In genomic region chr5:127609016-127609415, GRCh38 we compare ENCODE assay signal across 27 cellular contexts. TPM values are rescaled to one million over a fixed set of nuclear protein-coding genes. Genes with fewer than 3 reads are reported as not detected.
"Had no signal": no experiment of that assay in that cellular context is flagged by ENCODE, and none has a peak within 500 bp of the region (broad histone marks: within the 10 kb centered on the region; RNA-seq: fewer than 3 reads in every experiment).

No MANE protein-coding gene starts in this region.

- ATAC-seq: activated CD4-positive, CD25-positive, alpha-beta regulatory T cell treated with anti-CD3 and anti-CD28 coated beads, Interleukin-2, amount 50 U/mL, for 24 hours; activated CD8-positive, alpha-beta T cell treated with anti-CD3 and anti-CD28 coated beads, Interleukin-2, amount 10 ng/mL, durations not matched to agents 7 days and 5 days; PC-3; SK-N-SH treated with all-trans-retinoic acid at 6 μM for 48 hours had no signal

- H3K9me3 Mint-ChIP-seq: activated naive CD8-positive, alpha-beta T cell treated with anti-CD3 and anti-CD28 coated beads, Interleukin-2, amount 10 ng/mL, durations not matched to agents 7 days and 5 days; T-helper 1 cell treated with Interleukin-12 subunit alpha and Interleukin-12 subunit beta and Interleukin-4 antibody, amounts not matched to agents 30 μg/mL and 1 μg/mL, for 36 hours had no signal

- DNase-seq: activated CD4-positive, alpha-beta T cell treated with anti-CD3 and anti-CD28 coated beads for 48 hours; activated CD4-positive, alpha-beta T cell treated with anti-CD3 and anti-CD28 coated beads, Interleukin-2, amount 50 U/mL, for 4 hours; activated CD8-positive, alpha-beta memory T cell treated with anti-CD3 and anti-CD28 coated beads, Interleukin-2, amount 50 U/mL, for 48 hours; activated CD8-positive, alpha-beta T cell treated with anti-CD3 and anti-CD28 coated beads, Interleukin-2, amount 10 ng/mL, durations not matched to agents 7 days and 5 days; activated naive CD4-positive, alpha-beta T cell treated with anti-CD3 and anti-CD28 coated beads, Interleukin-2, amount 50 U/mL, for 16 hours; activated naive CD8-positive, alpha-beta T cell treated with anti-CD3 and anti-CD28 coated beads, Interleukin-2, amount 10 ng/mL, durations not matched to agents 7 days and 5 days; activated T-cell treated with anti-CD3 and anti-CD28 coated beads, Interleukin-2, amount 50 U/mL, for 1 hour; adrenal gland; anterior cingulate cortex; central memory CD4-positive, alpha-beta T cell; Karpas-422; MM.1S; NCI-H1105; NCI-H1436; NCI-H1694 treated with DMSO at 0.1 percent for 48 hours; NCI-H2029 treated with DMSO at 0.1 percent for 48 hours; NCI-H345; NCI-H510A treated with DMSO at 0.1 percent for 48 hours; NCI-H69; NK-92 treated with Interleukin-12 subunit alpha and Interleukin-12 subunit beta, amount 100 ng/mL, for 24 hours; PC-3; SHP77 had no signal

- H3K27me3 ChIP-seq: adrenal gland, SJSA1 had no signal

- H3K27ac Mint-ChIP-seq: activated CD8-positive, alpha-beta T cell treated with anti-CD3 and anti-CD28 coated beads, Interleukin-2, amount 10 ng/mL, durations not matched to agents 7 days and 5 days; activated naive CD8-positive, alpha-beta T cell treated with anti-CD3 and anti-CD28 coated beads, Interleukin-2, amount 10 ng/mL, durations not matched to agents 7 days and 5 days; T-helper 1 cell treated with Interleukin-12 subunit alpha and Interleukin-12 subunit beta and Interleukin-4 antibody, amounts not matched to agents 30 μg/mL and 1 μg/mL, for 36 hours had no signal

- H3K9me3 ChIP-seq: adrenal gland, SJSA1 had no signal

- H3K4me1 ChIP-seq: adrenal gland, SJSA1 had no signal

- H3K4me3 Mint-ChIP-seq: activated CD8-positive, alpha-beta T cell treated with anti-CD3 and anti-CD28 coated beads, Interleukin-2, amount 10 ng/mL, durations not matched to agents 7 days and 5 days; activated naive CD8-positive, alpha-beta T cell treated with anti-CD3 and anti-CD28 coated beads, Interleukin-2, amount 10 ng/mL, durations not matched to agents 7 days and 5 days; T-helper 1 cell treated with Interleukin-12 subunit alpha and Interleukin-12 subunit beta and Interleukin-4 antibody, amounts not matched to agents 30 μg/mL and 1 μg/mL, for 36 hours had no signal

- H3K36me3 Mint-ChIP-seq: activated naive CD8-positive, alpha-beta T cell treated with anti-CD3 and anti-CD28 coated beads, Interleukin-2, amount 10 ng/mL, durations not matched to agents 7 days and 5 days had no signal

- H3K27ac ChIP-seq: adrenal gland, SJSA1 had no signal

RNA-seq across cellular contexts. Expression of gene CTXN3, which starts 39.9 kb away (rescaled TPM):
- total RNA-seq: activated CD8-positive, alpha-beta T cell treated with anti-CD3 and anti-CD28 coated beads, Interleukin-2, amount 10 ng/mL, durations not matched to agents 7 days and 5 days; activated naive CD8-positive, alpha-beta T cell treated with anti-CD3 and anti-CD28 coated beads, Interleukin-2, amount 10 ng/mL, durations not matched to agents 7 days and 5 days; adrenal gland; chondrocyte; PC-3; SJSA1 had no signal
